Comparison of ENCODE assay signal across 7 cellular contexts in the genomic region with DNA sequence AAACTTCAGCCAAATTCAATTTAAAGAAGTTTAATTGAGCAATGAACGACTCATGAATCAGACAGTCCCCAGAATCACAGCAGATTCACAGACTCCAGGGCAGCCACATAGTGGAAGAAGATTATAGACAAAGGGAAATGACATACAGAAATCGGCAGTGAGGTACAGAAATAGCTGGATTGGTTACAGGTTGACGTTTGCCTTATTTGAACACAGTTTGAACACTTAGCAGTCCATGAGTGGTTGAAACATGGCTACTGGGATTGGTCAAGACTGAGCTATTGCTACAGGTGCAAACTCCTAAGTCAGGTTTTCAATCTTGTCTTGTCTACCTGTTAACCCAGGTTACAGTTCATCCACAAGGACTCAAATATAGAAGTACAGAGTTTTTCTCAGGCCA.
"Had no signal": no experiment of that assay in that cellular context is flagged by ENCODE, and none has a peak within 500 bp of the region (broad histone marks: within the 10 kb centered on the region; RNA-seq: fewer than 3 reads in every experiment).

No MANE protein-coding gene starts in this region.

- DNase-seq: GDM1, GF-D8 had no signal

- FAIRE-seq: G401.6, GM12891, GM12892, GM18507, GM19239 had no signal
